8 cellular contexts compared by ENCODE assay signal in genomic region chr9:34989056-34989945, GRCh38. TPM values are rescaled to one million over a fixed set of nuclear protein-coding genes. Genes with fewer than 3 reads are reported as not detected.
DNase-seq lines count a peak whose midpoint lies in the region; ATAC-seq and TF ChIP-seq lines count a peak whose summit lies in the region.

Gene DNAJB5 (plus strand): TSS chr9:34989745. CDS start chr9:34990631, 886 bp downstream.

- H3K27ac Mint-ChIP-seq in CD14-positive monocyte, result peak within 1 kb of the TSS; percentile 79 to 97 (median 95)
- peak within 1 kb of the TSS; percentile 83 for H3K27ac Mint-ChIP-seq in dendritic cell treated with granulocyte-macrophage colony-stimulating factor and Interleukin-4, amounts not matched to agents 40 ng/mL and 50 ng/mL, for 4 days

- DNase-seq in CD14-positive monocyte (ENCODE audit: low spot score) (peak; percentile 99), NCI-H748 (lab: John Stamatoyannopoulos, UW; ENCODE audit: unreplicated experiment) (peak; percentile 99), left lobe of liver (ENCODE audit: low spot score) (peak; percentile 100)
- peak; percentile 95 to 96 for DNase-seq in activated CD4-positive, alpha-beta T cell treated with anti-CD3 and anti-CD28 coated beads, Interleukin-2, amount 50 U/mL, for 4 hours
- peak; percentile 95 to 96 for DNase-seq in stimulated activated CD4-positive, alpha-beta T cell treated with anti-CD3 and anti-CD28 coated beads, Interleukin-2, amount 100 ng/mL, for 24 hours

- peak; percentile 94 for ATAC-seq in GM19395 (IDR thresholded peaks at IDR 0.05; ENCODE audit: unreplicated experiment)
- peak; percentile 70 for ATAC-seq in HG03558 (IDR thresholded peaks at IDR 0.05; ENCODE audit: extremely low read depth, unreplicated experiment)
- peak; percentile 87 for ATAC-seq in left lobe of liver

- no peak for TF ChIP-seq CTCF in CD14-positive monocyte (IDR thresholded peaks at IDR 0.05)

- peaks cover 0 to 5% of the 10 kb centered on the region in 2 donors for H3K36me3 Mint-ChIP-seq in CD14-positive monocyte
- peaks cover 9% of the 10 kb centered on the region for H3K36me3 Mint-ChIP-seq in dendritic cell treated with granulocyte-macrophage colony-stimulating factor and Interleukin-4, amounts not matched to agents 40 ng/mL and 50 ng/mL, for 4 days (ENCODE audit: low read depth)

- peaks cover 66% of the 10 kb centered on the region for H3K4me1 Mint-ChIP-seq in CD14-positive monocyte
- peaks cover 86% of the 10 kb centered on the region for H3K4me1 Mint-ChIP-seq in dendritic cell treated with granulocyte-macrophage colony-stimulating factor and Interleukin-4, amounts not matched to agents 40 ng/mL and 50 ng/mL, for 4 days (ENCODE audit: low read depth)

- peaks cover 8 to 28% (median 24%) of the 10 kb centered on the region in 3 donors for H3K27me3 Mint-ChIP-seq in CD14-positive monocyte (ENCODE audit: low read depth in 3 of 3)
- H3K27me3 Mint-ChIP-seq in dendritic cell treated with granulocyte-macrophage colony-stimulating factor and Interleukin-4, amounts not matched to agents 40 ng/mL and 50 ng/mL, for 4 days, result peaks cover 3% of the 10 kb centered on the region

- H3K4me3 Mint-ChIP-seq in CD14-positive monocyte, result peak within 1 kb of the TSS; percentile 92 to 96
- H3K4me3 Mint-ChIP-seq in dendritic cell treated with granulocyte-macrophage colony-stimulating factor and Interleukin-4, amounts not matched to agents 40 ng/mL and 50 ng/mL, for 4 days, result peak within 1 kb of the TSS; percentile 76

- H3K9me3 Mint-ChIP-seq in CD14-positive monocyte, result peaks cover 0 to 2% (median 0%) of the 10 kb centered on the region in 7 donors
- no peaks in the 10 kb centered on the region for H3K9me3 Mint-ChIP-seq in dendritic cell treated with granulocyte-macrophage colony-stimulating factor and Interleukin-4, amounts not matched to agents 40 ng/mL and 50 ng/mL, for 4 days

- intact Hi-C loops in CD14-positive monocyte (cut with micrococcal nuclease), result loop anchor here (2.0 to 10.0 kb wide), 3 partner anchors 86 to 324 kb away; partner anchors contain the start of genes ATOSB (in 1 of the 2), CCL27 (in 1 of the 2), FANCG (in 1 of the 2) and VCP (in 1 of the 2)
- intact Hi-C loops in dendritic cell treated with granulocyte-macrophage colony-stimulating factor and Interleukin-4, amounts not matched to agents 40 ng/mL and 50 ng/mL, for 4 days (cut with micrococcal nuclease), result loop anchor here (1.0 kb wide), 1 partner anchor 83 kb away; the partner anchor contains the start of gene VCP

RNA-seq across cellular contexts. Expression of gene DNAJB5, which starts in this region (rescaled TPM):
- 1 to 10 TPM in 1 of 2 donors, under 1 TPM in 1; 0.66 to 1.9 TPM for polyA plus RNA-seq in CD14-positive monocyte
- total RNA-seq in left lobe of liver, result 1.9 TPM

Comparison
In these comparisons a context has a peak if more than half of its experiments do, and no peak if none do; other contexts are left out.
1. Peak in every context shown above with its lines: DNase-seq and ATAC-seq.